Comparison of ENCODE assay signal across 16 cellular contexts in the genomic region with DNA sequence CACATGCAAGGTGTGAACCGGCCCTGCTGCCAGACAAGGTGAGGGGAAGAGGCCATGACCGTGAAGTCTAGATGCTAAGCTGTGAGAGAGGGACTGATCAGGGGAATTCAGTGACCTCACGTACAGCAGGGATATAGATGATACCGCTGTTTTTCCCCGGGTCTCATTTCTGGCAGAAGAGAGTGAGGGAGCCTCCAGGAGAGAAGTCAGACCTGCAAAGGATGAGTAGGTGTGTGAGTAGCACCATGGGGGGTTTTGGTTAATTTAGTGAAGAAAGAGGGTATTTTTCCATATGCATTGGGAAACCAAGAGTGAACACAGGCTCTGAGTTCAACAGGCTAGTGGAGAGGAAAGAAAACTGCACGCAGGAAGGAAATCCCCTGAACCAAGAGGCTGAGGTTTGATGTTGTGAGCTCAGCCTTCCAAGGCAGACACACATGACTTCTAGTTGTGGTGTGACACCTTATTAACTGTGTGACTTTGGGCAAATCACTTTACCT.
DNase-seq lines count a peak whose midpoint lies in the region; ATAC-seq and TF ChIP-seq lines count a peak whose summit lies in the region.
"Had no signal": no experiment of that assay in that cellular context is flagged by ENCODE, and none has a peak within 500 bp of the region (broad histone marks: within the 10 kb centered on the region; RNA-seq: fewer than 3 reads in every experiment).

No MANE protein-coding gene starts in this region.

- intact Hi-C loops in PC-9 (cut with micrococcal nuclease; ENCODE audit: unreplicated experiment) = no loop called here

- POLR2A ChIA-PET in PC-9 (lab: Charles Lee; ENCODE audit: unreplicated experiment) (no interaction called here), HEK293T (lab: Yijun Ruan, JAX) (no interaction called here)

- H3K4me1 ChIP-seq in PC-9 (replicated peaks; ENCODE audit: insufficient read depth) = no peaks in the 10 kb centered on the region

- H3K27ac ChIP-seq in temporal lobe (ENCODE audit: low read depth, low read length) = peak overlapping the region; percentile 59
- H3K27ac ChIP-seq in PC-9 = no peak overlapping the region
- H3K27ac ChIP-seq: WERI-Rb-1 had no signal

- H3K9me3 ChIP-seq in PC-9 (ENCODE audit: insufficient read depth, low read depth) = no peaks in the 10 kb centered on the region

- no peaks in the 10 kb centered on the region for H3F3A ChIP-seq in PC-9 (ENCODE audit: insufficient read depth, low read depth)

- peak; percentile 4 for DNase-seq in stimulated activated CD4-positive, alpha-beta T cell treated with anti-CD3 and anti-CD28 coated beads, Interleukin-15, amount 100 ng/mL, for 24 hours
- no peak for DNase-seq in stimulated activated CD4-positive, alpha-beta T cell treated with anti-CD3 and anti-CD28 coated beads, Interleukin-2, amount 100 ng/mL, for 48 hours
- no peak for DNase-seq in CD1c-positive myeloid dendritic cell (ENCODE audit: extremely low spot score)
- no peak for DNase-seq in PC-9
- DNase-seq in HEK293T (ENCODE audit: extremely low spot score) = no peak
- DNase-seq: effector CD4-positive, alpha-beta T cell; glutamatergic neuron; H9; IMR-90; NCI-H2081 treated with DMSO at 0.1 percent for 48 hours; stimulated activated CD4-positive, alpha-beta T cell treated with anti-CD3 and anti-CD28 coated beads, Interleukin-4, amount 100 ng/mL, for 24 hours; trophoblast cell; WERI-Rb-1 had no signal

- H3K9me2 ChIP-seq in PC-9 (ENCODE audit: insufficient read depth) = no peaks in the 10 kb centered on the region

- H3K36me3 ChIP-seq in PC-9 (ENCODE audit: low read depth) = no peaks in the 10 kb centered on the region
- H3K36me3 ChIP-seq: WERI-Rb-1 had no signal

- H3K4me2 ChIP-seq in PC-9 = no peak overlapping the region

- H3K4me3 ChIP-seq in PC-9 = no peak overlapping the region

- CTCF ChIA-PET in PC-9 (lab: Charles Lee) = no interaction called here
- CTCF ChIA-PET in HEK293T (lab: Yijun Ruan, JAX) = no interaction called here

- H3K27me3 ChIP-seq in PC-9 (ENCODE audit: insufficient read depth, low read depth) = no peaks in the 10 kb centered on the region

- TF ChIP-seq CTCF in PC-9 (conservative IDR thresholded peaks at IDR 0.05) = no peak

- no peak overlapping the region for H2AFZ ChIP-seq in PC-9

- H3K79me2 ChIP-seq in PC-9 (ENCODE audit: low read depth) = no peaks in the 10 kb centered on the region

- peak; percentile 54 for ATAC-seq in HG02571 (IDR thresholded peaks at IDR 0.05; ENCODE audit: unreplicated experiment)
- peak; percentile 43 for ATAC-seq in HG03460 (IDR thresholded peaks at IDR 0.05; ENCODE audit: unreplicated experiment)

- no peaks in the 10 kb centered on the region for H4K20me1 ChIP-seq in PC-9 (ENCODE audit: insufficient read depth)

- no TSS peak for BruUV-seq in PC-9 (replicated peaks; lab: Mats Ljungman, UMichigan)

TF ChIP-seq in HEK293T, 16 proteins besides CTCF, POLR2A, EP300 and RAD21:
- no peak for TF ChIP-seq CTBP1 (IDR thresholded peaks at IDR 0.05; ENCODE audit: borderline replicate concordance)
- TF ChIP-seq LEF1 (IDR thresholded peaks at IDR 0.05; ENCODE audit: borderline replicate concordance) = no peak
- no peak for TF ChIP-seq SP1 (IDR thresholded peaks at IDR 0.05)
- no peak for TF ChIP-seq FOXK2 (IDR thresholded peaks at IDR 0.05)
- TF ChIP-seq FOXA1 (IDR thresholded peaks at IDR 0.05) = no peak
- no peak for TF ChIP-seq ZNF384 (IDR thresholded peaks at IDR 0.05)
- TF ChIP-seq ELF4 (IDR thresholded peaks at IDR 0.05) = no peak
- TF ChIP-seq, protein P1, sequence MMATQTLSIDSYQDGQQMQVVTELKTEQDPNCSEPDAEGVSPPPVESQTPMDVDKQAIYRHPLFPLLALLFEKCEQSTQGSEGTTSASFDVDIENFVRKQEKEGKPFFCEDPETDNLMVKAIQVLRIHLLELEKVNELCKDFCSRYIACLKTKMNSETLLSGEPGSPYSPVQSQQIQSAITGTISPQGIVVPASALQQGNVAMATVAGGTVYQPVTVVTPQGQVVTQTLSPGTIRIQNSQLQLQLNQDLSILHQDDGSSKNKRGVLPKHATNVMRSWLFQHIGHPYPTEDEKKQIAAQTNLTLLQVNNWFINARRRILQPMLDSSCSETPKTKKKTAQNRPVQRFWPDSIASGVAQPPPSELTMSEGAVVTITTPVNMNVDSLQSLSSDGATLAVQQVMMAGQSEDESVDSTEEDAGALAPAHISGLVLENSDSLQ (IDR thresholded peaks at IDR 0.05) = no peak
- TF ChIP-seq TARDBP (IDR thresholded peaks at IDR 0.05) = no peak
- TF ChIP-seq HDGF (IDR thresholded peaks at IDR 0.05; ENCODE audit: borderline replicate concordance) = no peak
- TF ChIP-seq ARNT (IDR thresholded peaks at IDR 0.05) = no peak
- TF ChIP-seq FOXM1 (IDR thresholded peaks at IDR 0.05; ENCODE audit: borderline replicate concordance) = no peak
- TF ChIP-seq BHLHE40 (IDR thresholded peaks at IDR 0.05; ENCODE audit: borderline replicate concordance) = no peak
- no peak for TF ChIP-seq L3MBTL2 (conservative IDR thresholded peaks at IDR 0.05)
- no peak for TF ChIP-seq NFRKB (IDR thresholded peaks at IDR 0.05)
- TF ChIP-seq SUZ12 (IDR thresholded peaks at IDR 0.05) = no peak
